24 cellular contexts compared by ENCODE assay signal in the genomic region with DNA sequence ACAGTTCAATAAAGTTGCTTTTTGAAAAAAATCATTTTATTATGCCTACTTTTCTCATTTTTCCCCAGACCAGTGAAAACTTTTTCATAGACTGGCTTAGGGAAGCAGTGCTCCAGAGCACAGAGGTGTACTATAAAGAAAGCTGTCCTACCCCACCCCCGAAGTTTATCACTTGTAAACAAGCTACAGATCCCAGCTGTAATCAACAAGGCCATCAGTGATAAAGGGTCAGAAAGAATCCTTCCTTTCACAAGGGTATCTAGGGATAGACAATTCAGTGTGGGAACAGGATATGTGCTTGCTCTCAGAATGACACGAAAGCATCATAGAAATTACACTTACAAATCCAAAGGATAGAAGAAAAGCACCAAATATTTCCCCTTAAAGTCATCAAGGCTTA. TPM values are rescaled to one million over a fixed set of nuclear protein-coding genes. Genes with fewer than 3 reads are reported as not detected.
DNase-seq lines count a peak whose midpoint lies in the region; ATAC-seq, FAIRE-seq and TF ChIP-seq lines count a peak whose summit lies in the region.
"Had no signal": no experiment of that assay in that cellular context is flagged by ENCODE, and none has a peak within 500 bp of the region (broad histone marks: within the 10 kb centered on the region; RNA-seq: fewer than 3 reads in every experiment).

No MANE protein-coding gene starts in this region.

- TF ChIP-seq EP300 in HepG2 (IDR thresholded peaks at IDR 0.05; ENCODE audit: low read depth in 2 of 2, low read length in 2 of 2) (no peak), HepG2 (CRISPR knock-in tag; IDR thresholded peaks at IDR 0.05; ENCODE audit: borderline replicate concordance) (no peak)

- H4K20me1 ChIP-seq in HepG2 (ENCODE audit: insufficient read depth, low read length), result no peaks in the 10 kb centered on the region; the same call in 1 of the 2 replicates

- no peak overlapping the region for H3K4me3 Mint-ChIP-seq in glutamatergic neuron (ENCODE audit: unreplicated experiment)
- no peak overlapping the region for H3K4me3 Mint-ChIP-seq in effector memory CD8-positive, alpha-beta T cell
- H3K4me3 Mint-ChIP-seq: CD14-positive monocyte, GM23338, H9 had no signal

- peaks cover 53% of the 10 kb centered on the region for H3K79me2 ChIP-seq in HepG2 (ENCODE audit: insufficient read depth, low read length)
- H3K79me2 ChIP-seq in parathyroid adenoma, result no peaks in the 10 kb centered on the region

- H3K9ac ChIP-seq in HepG2 (ENCODE audit: insufficient read depth, low read depth, low read length), result no peak overlapping the region
- H3K9ac ChIP-seq in parathyroid adenoma, result no peak overlapping the region
- H3K9ac ChIP-seq: BLaER1 treated with 17β-estradiol and CSF1 and Interleukin-3, amounts not matched to agents 10 nM and 100 nM had no signal

- no peak for TF ChIP-seq POLR2A in HepG2 (IDR thresholded peaks at IDR 0.05; ENCODE audit: insufficient read depth in 1 of 2, low read depth in 2 of 2, low read length in 2 of 2)
- TF ChIP-seq POLR2A in right lobe of liver (IDR thresholded peaks at IDR 0.05), result no peak

- peaks cover 20% of the 10 kb centered on the region for H3K4me1 Mint-ChIP-seq in glutamatergic neuron (ENCODE audit: low read depth, unreplicated experiment)
- peaks cover 22% of the 10 kb centered on the region in 2 donors for H3K4me1 Mint-ChIP-seq in effector memory CD8-positive, alpha-beta T cell (ENCODE audit: low read depth in 2 of 2)
- H3K4me1 Mint-ChIP-seq: GM23338 had no signal

- peak overlapping the region; percentile 43 for H3K27ac Mint-ChIP-seq in glutamatergic neuron (ENCODE audit: unreplicated experiment)
- H3K27ac Mint-ChIP-seq in effector memory CD8-positive, alpha-beta T cell, result no peak overlapping the region
- H3K27ac Mint-ChIP-seq: CD4-positive, alpha-beta T cell; GM23338; H9 had no signal

- TF ChIP-seq CTCF in HepG2 (CRISPR knock-in tag; IDR thresholded peaks at IDR 0.05) (no peak), right lobe of liver (IDR thresholded peaks at IDR 0.05) (no peak), glutamatergic neuron (IDR thresholded peaks at IDR 0.05; ENCODE audit: partially characterized antibody, unreplicated experiment) (no peak), parathyroid adenoma (IDR thresholded peaks at IDR 0.05) (no peak)

- peaks cover 56% of the 10 kb centered on the region for H3K4me1 ChIP-seq in HepG2 (ENCODE audit: insufficient read depth, low read length)
- peaks cover 0 to 10% (median 3%) of the 10 kb centered on the region in 4 donors for H3K4me1 ChIP-seq in right lobe of liver
- peaks cover 23% of the 10 kb centered on the region for H3K4me1 ChIP-seq in parathyroid adenoma

- POLR2A ChIA-PET in HepG2 (lab: Yijun Ruan, JAX), result interaction anchor here (2.2 kb wide), 1 partner anchor 9 kb away, joined by 9 read pairs; a partner anchor contains a TSS

- H2AFZ ChIP-seq in HepG2 (ENCODE audit: low read length) (no peak overlapping the region), parathyroid adenoma (no peak overlapping the region)
- H2AFZ ChIP-seq: GM23338 had no signal

- H3K4me3 ChIP-seq in HepG2 (replicated peaks in 1 of 3; ENCODE audit: insufficient read depth in 1 of 3, low read depth in 2 of 3, low read length in 3 of 3) (no peak overlapping the region), right lobe of liver (no peak overlapping the region), parathyroid adenoma (ENCODE audit: low read depth, low read length) (no peak overlapping the region)
- H3K4me3 ChIP-seq: BLaER1 treated with 17β-estradiol and CSF1 and Interleukin-3, amounts not matched to agents 10 nM and 100 nM; GM23338 had no signal

- H3K36me3 Mint-ChIP-seq in glutamatergic neuron (ENCODE audit: unreplicated experiment), result no peaks in the 10 kb centered on the region
- H3K36me3 Mint-ChIP-seq in effector memory CD8-positive, alpha-beta T cell (ENCODE audit: insufficient read depth), result peaks cover 65% of the 10 kb centered on the region

- peak; percentile 28 for FAIRE-seq in HepG2 (lab: Jason Lieb, UNC)
- FAIRE-seq: A204.1, D721Med, GM12892 had no signal

- TF ChIP-seq RAD21 in HepG2 (CRISPR knock-in tag; IDR thresholded peaks at IDR 0.05), result no peak

- BruUV-seq in HepG2 (replicated peaks; lab: Mats Ljungman, UMichigan), result no TSS peak

- CTCF ChIA-PET in HepG2 (lab: Yijun Ruan, JAX; ENCODE audit: low intra/inter-chr PET ratio, low total read pairs), result no interaction called here

- ATAC-seq in HepG2 (no peak), right lobe of liver (no peak)
- no peak for ATAC-seq in effector memory CD8-positive, alpha-beta T cell (replicated peaks)
- ATAC-seq: GM23338, HCT116 had no signal

- 0 out of 2 replicates have a peak overlapping the region, but pooled peaks have one; percentile 66 for H3K4me2 ChIP-seq in HepG2 (ENCODE audit: low read depth, low read length)
- peak overlapping the region; percentile 62 for H3K4me2 ChIP-seq in parathyroid adenoma (ENCODE audit: low read length)
- H3K4me2 ChIP-seq: GM23338 had no signal

- in situ Hi-C loops in HepG2 (cut with HindIII; ENCODE audit: extremely low pct_ligation_motif_present, low pct_unique_long_range_greater_than_20kb), result no loop called here

- H3K36me3 ChIP-seq in HepG2 (replicated peaks in 1 of 2; ENCODE audit: control insufficient read depth in 1 of 2, insufficient read depth in 2 of 2, low read length in 2 of 2) (peaks cover 10 to 43% of the 10 kb centered on the region in 2 experiments), right lobe of liver (peaks cover 0 to 48% (median 26%) of the 10 kb centered on the region in 4 donors), parathyroid adenoma (ENCODE audit: control insufficient read depth, insufficient read depth, low read length) (no peaks in the 10 kb centered on the region)

- H3K9me3 ChIP-seq in HepG2 (ENCODE audit: low read length), result no peaks in the 10 kb centered on the region
- H3K9me3 ChIP-seq in right lobe of liver, result no peaks in the 10 kb centered on the region
- no peaks in the 10 kb centered on the region for H3K9me3 ChIP-seq in parathyroid adenoma (ENCODE audit: control insufficient read depth, low read length)
- H3K9me3 ChIP-seq: BE2C; BLaER1 treated with 17β-estradiol and CSF1 and Interleukin-3, amounts not matched to agents 10 nM and 100 nM had no signal

- intact Hi-C loops in HepG2 (cut with micrococcal nuclease; ENCODE audit: unreplicated experiment) (loop anchor here (10.0 kb wide), 1 partner anchor 89 kb away; a partner anchor contains a TSS), right lobe of liver (cut with DNase I) (no loop called here)

- H3K9me3 Mint-ChIP-seq in glutamatergic neuron (ENCODE audit: unreplicated experiment), result peaks cover 10% of the 10 kb centered on the region
- H3K9me3 Mint-ChIP-seq in effector memory CD8-positive, alpha-beta T cell, result no peaks in the 10 kb centered on the region
- H3K9me3 Mint-ChIP-seq: CD14-positive monocyte; CD4-positive, alpha-beta T cell; CD8-positive, alpha-beta memory T cell; GM23338; H9 had no signal

- WGBS in HepG2 (ENCODE audit: low lambda C conversion rate), result 39% methylated on average over 2 of the region's 2 CpGs
- 59% methylated on average over 2 of the region's 2 CpGs for WGBS in right lobe of liver (ENCODE audit: insufficient coverage, low coverage, low lambda C conversion rate, missing lambda C conversion rate)

- no peak overlapping the region for H3K27ac ChIP-seq in HepG2 (ENCODE audit: extremely low read length, insufficient read depth, low read length)
- no peak overlapping the region for H3K27ac ChIP-seq in right lobe of liver
- H3K27ac ChIP-seq in parathyroid adenoma, result no peak overlapping the region
- H3K27ac ChIP-seq: BLaER1 treated with 17β-estradiol and CSF1 and Interleukin-3, amounts not matched to agents 10 nM and 100 nM had no signal

- peaks cover 6% of the 10 kb centered on the region for H3K27me3 Mint-ChIP-seq in glutamatergic neuron (ENCODE audit: unreplicated experiment)
- H3K27me3 Mint-ChIP-seq in effector memory CD8-positive, alpha-beta T cell, result no peaks in the 10 kb centered on the region
- H3K27me3 Mint-ChIP-seq: CD4-positive, alpha-beta T cell had no signal

- no peak for DNase-seq in HepG2 (ENCODE audit: low spot score)
- no peak for DNase-seq in right lobe of liver
- peak; percentile 23 for DNase-seq in amniotic epithelial cell (ENCODE audit: low read depth)
- no peak for DNase-seq in glutamatergic neuron
- DNase-seq in DMS153 (lab: John Stamatoyannopoulos, UW), result no peak
- no peak for DNase-seq in effector memory CD8-positive, alpha-beta T cell
- no peak for DNase-seq in foreskin melanocyte
- DNase-seq: ACHN; AML-193; BE2C; CD4-positive, alpha-beta T cell; CD8-positive, alpha-beta memory T cell; DMS 273 treated with DMSO at 0.1 percent for 48 hours; DMS53; DMS79 treated with DMSO at 0.1 percent for 48 hours; H9 had no signal

- H3K27me3 ChIP-seq in HepG2 (ENCODE audit: control insufficient read depth in 1 of 2, insufficient read depth in 2 of 2, low read length in 2 of 2) (no peaks in the 10 kb centered on the region; a peak in 1 of 5 replicates), right lobe of liver (no peaks in the 10 kb centered on the region), parathyroid adenoma (ENCODE audit: control insufficient read depth, insufficient read depth, low read length) (no peaks in the 10 kb centered on the region)
- H3K27me3 ChIP-seq: BE2C; BLaER1 treated with 17β-estradiol and CSF1 and Interleukin-3, amounts not matched to agents 10 nM and 100 nM had no signal

RNA-seq across cellular contexts. Expression of a gene that starts 4.5 kb away (rescaled TPM):
- total RNA-seq in HepG2 (2016; rRNA removed; fragmentation: Illumina TruSeq; extraction: Trizol) (407 and 643 TPM in 2 replicates), right lobe of liver (100 to 1,000 TPM; 171 to 235 (median 194) TPM), glutamatergic neuron (ENCODE audit: unreplicated experiment) (103 TPM)
- total RNA-seq in HepG2 (2016; cell fraction: cytosol; rRNA removed; fragmentation: Illumina TruSeq; extraction: Trizol; ENCODE audit: low read depth), result 38.1 and 38.2 TPM in 2 replicates
- total RNA-seq in HepG2 (2016; cell fraction: insoluble cytoplasmic fraction; rRNA removed; fragmentation: Illumina TruSeq; extraction: Trizol), result 410 and 682 TPM in 2 replicates
- total RNA-seq in HepG2 (2016; cell fraction: membrane; rRNA removed; fragmentation: Illumina TruSeq; extraction: Trizol), result 107 and 113 TPM in 2 replicates
- total RNA-seq in HepG2 (2016; cell fraction: nucleus; rRNA removed; fragmentation: Illumina TruSeq; extraction: Trizol), result 156 and 165 TPM in 2 replicates
- 422 and 565 TPM in 2 replicates for polyA plus RNA-seq in HepG2 (2011; rRNA removed)
- polyA plus RNA-seq in HepG2 (2011; cell fraction: cytosol; rRNA removed), result 232 and 280 TPM in 2 replicates
- 67.2 and 84.0 TPM in 2 replicates for polyA plus RNA-seq in HepG2 (2011; cell fraction: nucleus; rRNA removed)
- polyA plus RNA-seq in HepG2 (2012), result 200 and 294 TPM in 2 replicates
- polyA plus RNA-seq in HepG2 (2016; cell fraction: cytosol; fragmentation: Illumina TruSeq; extraction: Trizol; ENCODE audit: low read depth), result 38.1 and 38.3 TPM in 2 replicates
- 634 and 704 TPM in 2 replicates for polyA plus RNA-seq in HepG2 (2016; cell fraction: insoluble cytoplasmic fraction; fragmentation: Illumina TruSeq; extraction: Trizol; ENCODE audit: low read depth)
- 89.6 and 90.4 TPM in 2 replicates for polyA plus RNA-seq in HepG2 (2016; cell fraction: membrane; fragmentation: Illumina TruSeq; extraction: Trizol; ENCODE audit: low read depth)
- 227 and 242 TPM in 2 replicates for polyA plus RNA-seq in HepG2 (2016; cell fraction: nucleus; fragmentation: Illumina TruSeq; extraction: Trizol; ENCODE audit: insufficient read depth, low read depth)
- polyA minus RNA-seq in HepG2 (2011; rRNA and poly(A)+ RNA removed; ENCODE audit: low replicate concordance), result 468 and 479 TPM in 2 replicates
- 135 and 138 TPM in 2 replicates for polyA minus RNA-seq in HepG2 (2011; cell fraction: cytosol; rRNA and poly(A)+ RNA removed)
- 69.5 and 85.7 TPM in 2 replicates for polyA minus RNA-seq in HepG2 (2011; cell fraction: nucleus; rRNA and poly(A)+ RNA removed)

RNA-seq across cellular contexts. Expression of a gene that starts 8.6 kb away (rescaled TPM):
- total RNA-seq in HepG2 (2016; rRNA removed; fragmentation: Illumina TruSeq; extraction: Trizol) (47.4 and 64.9 TPM in 2 replicates), right lobe of liver (100 to 1,000 TPM in 1 of 6 experiments, 10 to 100 TPM in 5; 16.0 to 152 (median 23.8) TPM), glutamatergic neuron (ENCODE audit: unreplicated experiment) (12.2 TPM)
- total RNA-seq in HepG2 (2016; cell fraction: cytosol; rRNA removed; fragmentation: Illumina TruSeq; extraction: Trizol; ENCODE audit: low read depth), result 71.2 and 73.7 TPM in 2 replicates
- total RNA-seq in HepG2 (2016; cell fraction: insoluble cytoplasmic fraction; rRNA removed; fragmentation: Illumina TruSeq; extraction: Trizol), result 55.2 and 66.3 TPM in 2 replicates
- total RNA-seq in HepG2 (2016; cell fraction: membrane; rRNA removed; fragmentation: Illumina TruSeq; extraction: Trizol), result 75.6 and 82.1 TPM in 2 replicates
- 39.7 and 50.2 TPM in 2 replicates for total RNA-seq in HepG2 (2016; cell fraction: nucleus; rRNA removed; fragmentation: Illumina TruSeq; extraction: Trizol)
- 44.6 and 47.7 TPM in 2 replicates for polyA plus RNA-seq in HepG2 (2011; rRNA removed)
- 31.1 and 39.7 TPM in 2 replicates for polyA plus RNA-seq in HepG2 (2011; cell fraction: cytosol; rRNA removed)
- polyA plus RNA-seq in HepG2 (2011; cell fraction: nucleus; rRNA removed), result 45.5 and 47.7 TPM in 2 replicates
- polyA plus RNA-seq in HepG2 (2012), result 32.0 and 35.6 TPM in 2 replicates
- 63.0 and 72.7 TPM in 2 replicates for polyA plus RNA-seq in HepG2 (2016; cell fraction: cytosol; fragmentation: Illumina TruSeq; extraction: Trizol; ENCODE audit: low read depth)
- 42.6 and 43.4 TPM in 2 replicates for polyA plus RNA-seq in HepG2 (2016; cell fraction: insoluble cytoplasmic fraction; fragmentation: Illumina TruSeq; extraction: Trizol; ENCODE audit: low read depth)
- 56.9 and 60.5 TPM in 2 replicates for polyA plus RNA-seq in HepG2 (2016; cell fraction: membrane; fragmentation: Illumina TruSeq; extraction: Trizol; ENCODE audit: low read depth)
- polyA plus RNA-seq in HepG2 (2016; cell fraction: nucleus; fragmentation: Illumina TruSeq; extraction: Trizol; ENCODE audit: insufficient read depth, low read depth), result 62.6 and 72.4 TPM in 2 replicates
- polyA minus RNA-seq in HepG2 (2011; rRNA and poly(A)+ RNA removed; ENCODE audit: low replicate concordance), result 25.6 and 27.5 TPM in 2 replicates
- polyA minus RNA-seq in HepG2 (2011; cell fraction: cytosol; rRNA and poly(A)+ RNA removed), result 19.2 and 19.8 TPM in 2 replicates
- 21.6 and 26.9 TPM in 2 replicates for polyA minus RNA-seq in HepG2 (2011; cell fraction: nucleus; rRNA and poly(A)+ RNA removed)

RNA-seq across cellular contexts. Expression of a gene that starts 33.3 kb away (rescaled TPM):
- total RNA-seq in HepG2 (2016; rRNA removed; fragmentation: Illumina TruSeq; extraction: Trizol) (12.6 and 12.8 TPM in 2 replicates), right lobe of liver (10 to 100 TPM in 1 of 6 experiments, 1 to 10 TPM in 5; 5.9 to 11.5 (median 7.9) TPM), glutamatergic neuron (ENCODE audit: unreplicated experiment) (77.6 TPM)
- 6.3 and 7.7 TPM in 2 replicates for total RNA-seq in HepG2 (2016; cell fraction: cytosol; rRNA removed; fragmentation: Illumina TruSeq; extraction: Trizol; ENCODE audit: low read depth)
- 11.4 and 13.0 TPM in 2 replicates for total RNA-seq in HepG2 (2016; cell fraction: insoluble cytoplasmic fraction; rRNA removed; fragmentation: Illumina TruSeq; extraction: Trizol)
- 18.1 and 19.4 TPM in 2 replicates for total RNA-seq in HepG2 (2016; cell fraction: membrane; rRNA removed; fragmentation: Illumina TruSeq; extraction: Trizol)
- 6.4 and 8.1 TPM in 2 replicates for total RNA-seq in HepG2 (2016; cell fraction: nucleus; rRNA removed; fragmentation: Illumina TruSeq; extraction: Trizol)
- polyA plus RNA-seq in HepG2 (2011; rRNA removed), result 10.4 and 11.5 TPM in 2 replicates
- polyA plus RNA-seq in HepG2 (2011; cell fraction: cytosol; rRNA removed), result 10.0 and 11.4 TPM in 2 replicates
- polyA plus RNA-seq in HepG2 (2011; cell fraction: nucleus; rRNA removed), result 11.8 and 12.9 TPM in 2 replicates
- 10.9 and 14.3 TPM in 2 replicates for polyA plus RNA-seq in HepG2 (2012)
- polyA plus RNA-seq in HepG2 (2016; cell fraction: cytosol; fragmentation: Illumina TruSeq; extraction: Trizol; ENCODE audit: low read depth), result 7.6 and 7.7 TPM in 2 replicates
- 14.0 and 15.2 TPM in 2 replicates for polyA plus RNA-seq in HepG2 (2016; cell fraction: insoluble cytoplasmic fraction; fragmentation: Illumina TruSeq; extraction: Trizol; ENCODE audit: low read depth)
- polyA plus RNA-seq in HepG2 (2016; cell fraction: membrane; fragmentation: Illumina TruSeq; extraction: Trizol; ENCODE audit: low read depth), result 16.0 and 16.9 TPM in 2 replicates
- 15.4 and 17.0 TPM in 2 replicates for polyA plus RNA-seq in HepG2 (2016; cell fraction: nucleus; fragmentation: Illumina TruSeq; extraction: Trizol; ENCODE audit: insufficient read depth, low read depth)
- 5.5 and 9.4 TPM in 2 replicates for polyA minus RNA-seq in HepG2 (2011; rRNA and poly(A)+ RNA removed; ENCODE audit: low replicate concordance)
- polyA minus RNA-seq in HepG2 (2011; cell fraction: cytosol; rRNA and poly(A)+ RNA removed), result 5.5 and 8.2 TPM in 2 replicates
- polyA minus RNA-seq in HepG2 (2011; cell fraction: nucleus; rRNA and poly(A)+ RNA removed), result 5.2 and 6.5 TPM in 2 replicates
